ENCODE assay signal across 1 cellular context in genomic region chr22:30876925-30877553, GRCh38.
TF ChIP-seq lines count a peak whose summit lies in the region.

No MANE protein-coding gene starts in this region.

TF ChIP-seq in HEK293, 187 proteins besides CTCF, POLR2A, EP300 and RAD21 (continued from another document):
- no peak for TF ChIP-seq TSHZ1 (tag by site-specific recombination; IDR thresholded peaks at IDR 0.05; ENCODE audit: borderline replicate concordance)
- TF ChIP-seq ZBTB20 (tag by site-specific recombination; IDR thresholded peaks at IDR 0.05): peak; percentile 43; the same call in 1 of the 2 replicates
- no peak for TF ChIP-seq ZNF133 (tag by site-specific recombination; IDR thresholded peaks at IDR 0.05)
- TF ChIP-seq ZNF112 (tag by site-specific recombination; IDR thresholded peaks at IDR 0.05): no peak
- 0 out of 2 replicates have a peak, but pooled peaks have one; percentile 20 for TF ChIP-seq ZBTB17 (tag by site-specific recombination; IDR thresholded peaks at IDR 0.05)
- TF ChIP-seq ZNF16 (tag by site-specific recombination; IDR thresholded peaks at IDR 0.05; ENCODE audit: low read depth): peak; percentile 75
- no peak for TF ChIP-seq OVOL3 (tag by site-specific recombination; IDR thresholded peaks at IDR 0.05)
- TF ChIP-seq ZNF398 (tag by site-specific recombination; IDR thresholded peaks at IDR 0.05): no peak
- TF ChIP-seq ZNF792 (tag by site-specific recombination; IDR thresholded peaks at IDR 0.05): no peak
- no peak for TF ChIP-seq ZBTB11 (tag by site-specific recombination; conservative IDR thresholded peaks at IDR 0.05; ENCODE audit: low read depth)
- no peak for TF ChIP-seq WT1 (tag by site-specific recombination; IDR thresholded peaks at IDR 0.05)
- no peak for TF ChIP-seq ZNF561 (tag by site-specific recombination; IDR thresholded peaks at IDR 0.05; ENCODE audit: borderline replicate concordance)
- TF ChIP-seq ZNF169 (tag by site-specific recombination; IDR thresholded peaks at IDR 0.05): no peak
- TF ChIP-seq ZNF311 (tag by site-specific recombination; IDR thresholded peaks at IDR 0.05; ENCODE audit: borderline replicate concordance): no peak
- no peak for TF ChIP-seq ZNF549 (tag by site-specific recombination; IDR thresholded peaks at IDR 0.05)
- TF ChIP-seq ZNF214 (tag by site-specific recombination; IDR thresholded peaks at IDR 0.05; ENCODE audit: borderline replicate concordance): no peak
